Comparison of ENCODE assay signal across 26 cellular contexts in genomic region chrX:25043192-25043591, GRCh38. TPM values are rescaled to one million over a fixed set of nuclear protein-coding genes. Genes with fewer than 3 reads are reported as not detected.
"Had no signal": no experiment of that assay in that cellular context is flagged by ENCODE, and none has a peak within 500 bp of the region (broad histone marks: within the 10 kb centered on the region; RNA-seq: fewer than 3 reads in every experiment).

No MANE protein-coding gene starts in this region.

- H3K4me1 ChIP-seq: SJSA1 had no signal

- H3K36me3 ChIP-seq: SJSA1 had no signal

- H3K27me3 ChIP-seq: SJSA1 had no signal

- DNase-seq: Kasumi-1, MM.1S, NCI-H1092 treated with DMSO at 0.1 percent for 48 hours, NCI-H1436, NCI-H187, NCI-H2029, NCI-H2081 treated with DMSO at 0.1 percent for 48 hours, NCI-H2171, NCI-H226, NCI-H446, NCI-H510A, NCI-H524 treated with DMSO at 0.1 percent for 48 hours, NCI-H69, NCI-H774, Right ventricle myocardium superior, RPMI8226, SIG-M5 had no signal

- H3K27ac ChIP-seq: KMS-11, SJSA1, SK-N-MC had no signal

- H3K4me3 ChIP-seq: K562, SJSA1, SK-N-MC had no signal

- FAIRE-seq: HepG2, K562, RCC 7860 had no signal

- ATAC-seq: HepG2, K562 had no signal

- H3K9ac ChIP-seq: KMS-11 had no signal

- H3K4me3 Mint-ChIP-seq: IgD-negative memory B cell had no signal

- H3K36me3 Mint-ChIP-seq: IgD-negative memory B cell had no signal

- H3K9me3 ChIP-seq: SJSA1 had no signal

- H3K4me2 ChIP-seq: KMS-11 had no signal

- H3K27ac Mint-ChIP-seq: IgD-negative memory B cell had no signal

RNA-seq across cellular contexts. Expression of gene ARX, which starts 27.4 kb away (rescaled TPM):
- total RNA-seq: HepG2; K562; M059J; Right ventricle myocardium superior; SJSA1; T-helper 1 cell treated with Interleukin-12 subunit alpha and Interleukin-12 subunit beta and Interleukin-4 antibody, amounts not matched to agents 30 ng/mL and 1 ng/mL, for 36 hours had no signal
- polyA plus RNA-seq: HepG2, IgD-negative memory B cell had no signal
